In genomic region chr14:69501362-69501964, GRCh38 we compare ENCODE assay signal across 14 cellular contexts. TPM values are rescaled to one million over a fixed set of nuclear protein-coding genes. Genes with fewer than 3 reads are reported as not detected.
DNase-seq lines count a peak whose midpoint lies in the region; ATAC-seq and TF ChIP-seq lines count a peak whose summit lies in the region.
"Had no signal": no experiment of that assay in that cellular context is flagged by ENCODE, and none has a peak within 500 bp of the region (broad histone marks: within the 10 kb centered on the region; RNA-seq: fewer than 3 reads in every experiment).

No MANE protein-coding gene starts in this region.

- H2BK5ac ChIP-seq in neuronal stem cell (ENCODE audit: low read length), result no peak overlapping the region

- H2BK120ac ChIP-seq in neuronal stem cell (ENCODE audit: low read depth, low read length), result no peak overlapping the region

- no peak overlapping the region for H3K23ac ChIP-seq in neuronal stem cell (ENCODE audit: low read depth, low read length, poor library complexity)

- no peak overlapping the region for H3K9ac ChIP-seq in neuronal stem cell (ENCODE audit: low read depth, low read length, poor library complexity)

- H3K18ac ChIP-seq in neuronal stem cell (ENCODE audit: low read length), result no peak overlapping the region

- H3K79me1 ChIP-seq in neuronal stem cell (ENCODE audit: low read depth, low read length), result no peaks in the 10 kb centered on the region

- H3K4me2 ChIP-seq in neuronal stem cell (ENCODE audit: insufficient read depth, low read length, poor library complexity, severe bottlenecking), result no peak overlapping the region

- H3K36me3 ChIP-seq in neuronal stem cell (replicated peaks in 1 of 2; ENCODE audit: control insufficient read depth in 2 of 2, insufficient read depth in 2 of 2, low read length in 2 of 2), result no peaks in the 10 kb centered on the region
- H3K36me3 ChIP-seq: upper lobe of left lung had no signal

- no peak overlapping the region for H2BK15ac ChIP-seq in neuronal stem cell (ENCODE audit: low read length)

- POLR2A ChIA-PET in WTC11 (lab: Charles Lee), result no interaction called here

- no peak overlapping the region for H2AK5ac ChIP-seq in neuronal stem cell (ENCODE audit: low read depth, low read length)

- H3K9me3 Mint-ChIP-seq in WTC11, result no peaks in the 10 kb centered on the region
- H3K9me3 Mint-ChIP-seq: activated T-helper 17 cell treated with anti-CD3 and anti-CD28 coated beads, Interleukin-2, amount 50 U/mL, for 72 hours; dendritic cell treated with granulocyte-macrophage colony-stimulating factor and Interleukin-4, amounts not matched to agents 40 ng/mL and 50 ng/mL, for 4 days; neural crest cell had no signal

- H3K4me3 Mint-ChIP-seq in WTC11, result no peak overlapping the region
- H3K4me3 Mint-ChIP-seq: activated T-helper 17 cell treated with anti-CD3 and anti-CD28 coated beads, Interleukin-2, amount 50 U/mL, for 72 hours; dendritic cell treated with granulocyte-macrophage colony-stimulating factor and Interleukin-4, amounts not matched to agents 40 ng/mL and 50 ng/mL, for 4 days; neural crest cell had no signal

- H3K4ac ChIP-seq in neuronal stem cell (ENCODE audit: low read length), result no peak overlapping the region

- DNase-seq in DMS79 treated with DMSO at 0.1 percent for 48 hours (lab: John Stamatoyannopoulos, UW), result peak; percentile 94
- DNase-seq in NCI-H2196 (lab: John Stamatoyannopoulos, UW; ENCODE audit: unreplicated experiment), result peak; percentile 76
- peak; percentile 16 for DNase-seq in fibroblast of the conjunctiva (ENCODE audit: low read depth)
- DNase-seq in occipital lobe (lab: John Stamatoyannopoulos, UW), result peak; percentile 71
- no peak for DNase-seq in neuronal stem cell (ENCODE audit: low spot score)
- no peak for DNase-seq in WTC11 (ENCODE audit: low spot score)
- no peak for DNase-seq in DMS153 treated with DMSO at 0.1 percent for 48 hours (lab: John Stamatoyannopoulos, UW; ENCODE audit: unreplicated experiment)
- DNase-seq in ecto neural progenitor cell (ENCODE audit: low spot score), result no peak
- DNase-seq: AML-193 had no signal

- no peak overlapping the region for H3K27ac Mint-ChIP-seq in WTC11
- H3K27ac Mint-ChIP-seq: activated T-helper 17 cell treated with anti-CD3 and anti-CD28 coated beads, Interleukin-2, amount 50 U/mL, for 72 hours; dendritic cell treated with granulocyte-macrophage colony-stimulating factor and Interleukin-4, amounts not matched to agents 40 ng/mL and 50 ng/mL, for 4 days had no signal

- H4K91ac ChIP-seq in neuronal stem cell (ENCODE audit: low read depth, low read length, poor library complexity), result no peak overlapping the region

- ATAC-seq in WTC11, result no peak
- ATAC-seq: activated T-helper 17 cell treated with anti-CD3 and anti-CD28 coated beads, Interleukin-2, amount 50 U/mL, for 72 hours; Panc1 had no signal

- no peak overlapping the region for H2AFZ ChIP-seq in neuronal stem cell (ENCODE audit: low read length)

- H3K27ac ChIP-seq in neuronal stem cell (replicated peaks; ENCODE audit: low read length), result no peak overlapping the region
- H3K27ac ChIP-seq: upper lobe of left lung had no signal

- no peaks in the 10 kb centered on the region for H3K36me3 Mint-ChIP-seq in WTC11

- H3K4me1 Mint-ChIP-seq in WTC11, result peaks cover 13% of the 10 kb centered on the region
- H3K4me1 Mint-ChIP-seq: activated T-helper 17 cell treated with anti-CD3 and anti-CD28 coated beads, Interleukin-2, amount 50 U/mL, for 72 hours; neural crest cell had no signal

- H4K8ac ChIP-seq in neuronal stem cell (ENCODE audit: low read depth, low read length), result no peak overlapping the region

- H2BK12ac ChIP-seq in neuronal stem cell (ENCODE audit: low read length), result no peak overlapping the region

- peaks cover 0 to 37% (median 5%) of the 10 kb centered on the region in 3 experiments for H3K27me3 ChIP-seq in neuronal stem cell (ENCODE audit: control insufficient read depth in 3 of 3, insufficient read depth in 3 of 3, low read depth in 1 of 3, low read length in 3 of 3)
- H3K27me3 ChIP-seq: upper lobe of left lung had no signal

- H3K4me1 ChIP-seq in neuronal stem cell (ENCODE audit: control insufficient read depth in 2 of 2, insufficient read depth in 1 of 2, low read depth in 1 of 2, low read length in 2 of 2), result no peaks in the 10 kb centered on the region

- CTCF ChIA-PET in WTC11 (lab: Charles Lee), result interaction anchor here (0.8 to 2.9 kb wide), 5 partner anchors 13 to 47 kb away, joined by 3 to 13 read pairs (median 4); no protein-coding TSS in a partner anchor

- WGBS in neuronal stem cell (ENCODE audit: extremely low coverage in 2 of 2, insufficient read length in 2 of 2, insufficient replicate concordance in 1 of 2), 2 donors, result no CpG with 5 or more reads among the region's 6 CpGs

- no peaks in the 10 kb centered on the region for H3K9me3 ChIP-seq in neuronal stem cell (replicated peaks in 1 of 2; ENCODE audit: control insufficient read depth in 2 of 2, insufficient read depth in 1 of 2, low read depth in 1 of 2, low read length in 2 of 2)
- H3K9me3 ChIP-seq: upper lobe of left lung had no signal

- TF ChIP-seq CTCF in WTC11 (IDR thresholded peaks at IDR 0.05), result no peak

- no peak overlapping the region for H3K14ac ChIP-seq in neuronal stem cell (ENCODE audit: low read length)

- H3K27me3 Mint-ChIP-seq in WTC11 (ENCODE audit: low read depth), result peaks cover 18% of the 10 kb centered on the region
- H3K27me3 Mint-ChIP-seq: activated T-helper 17 cell treated with anti-CD3 and anti-CD28 coated beads, Interleukin-2, amount 50 U/mL, for 72 hours had no signal

- H3K4me3 ChIP-seq in neuronal stem cell (ENCODE audit: low read length in 2 of 2), result no peak overlapping the region
- H3K4me3 ChIP-seq: upper lobe of left lung had no signal

TF ChIP-seq in WTC11, 78 proteins besides CTCF, POLR2A, EP300 and RAD21 (continues in another document):
- TF ChIP-seq STAT6 (CRISPR knock-in tag; conservative IDR thresholded peaks at IDR 0.05; ENCODE audit: low read depth) (no peak), ZNF121 (CRISPR knock-in tag; IDR thresholded peaks at IDR 0.05) (no peak), JUN (CRISPR knock-in tag; IDR thresholded peaks at IDR 0.05) (no peak), KAT7 (CRISPR knock-in tag; IDR thresholded peaks at IDR 0.05; ENCODE audit: borderline replicate concordance) (no peak), ZSCAN18 (CRISPR knock-in tag; IDR thresholded peaks at IDR 0.05) (no peak), GABPB1 (CRISPR knock-in tag; IDR thresholded peaks at IDR 0.05) (no peak), SMAD4 (CRISPR knock-in tag; IDR thresholded peaks at IDR 0.05) (no peak), ZNF219 (CRISPR knock-in tag; IDR thresholded peaks at IDR 0.05; ENCODE audit: borderline replicate concordance) (no peak), GRHL2 (CRISPR knock-in tag; IDR thresholded peaks at IDR 0.05; ENCODE audit: insufficient replicate concordance, severe bottlenecking) (no peak), ZNF512 (CRISPR knock-in tag; IDR thresholded peaks at IDR 0.05; ENCODE audit: borderline replicate concordance) (no peak), NFYB (CRISPR knock-in tag; conservative IDR thresholded peaks at IDR 0.05; ENCODE audit: low read depth) (no peak), NR3C1 (CRISPR knock-in tag; conservative IDR thresholded peaks at IDR 0.05; ENCODE audit: low read depth) (no peak)

RNA-seq across cellular contexts. Expression of gene PLEKHD1, which starts 16.9 kb away (rescaled TPM):
- total RNA-seq in occipital lobe, result 0.16 TPM
- polyA plus RNA-seq in neuronal stem cell (2013, experiment 1 of 2), result 0.08 TPM
- 0.08 TPM for polyA plus RNA-seq in neuronal stem cell (2013, experiment 2 of 2)
- 0.85 to 1.0 TPM (median 0.87 TPM) in 3 replicates for total RNA-seq in WTC11 (2021)

Comparison
In these comparisons a context has a peak if more than half of its experiments do, and no peak if none do; other contexts are left out.
1. DNase-seq: peak in DMS79 treated with DMSO at 0.1 percent for 48 hours (single experiment), NCI-H2196 (single experiment), fibroblast of the conjunctiva (single experiment) and occipital lobe (single experiment); none in neuronal stem cell (single experiment), WTC11 (single experiment), DMS153 treated with DMSO at 0.1 percent for 48 hours (single experiment) and ecto neural progenitor cell (single experiment).